8 cellular contexts compared by ENCODE assay signal in genomic region chr19:1094655-1094977, GRCh38. TPM values are rescaled to one million over a fixed set of nuclear protein-coding genes. Genes with fewer than 3 reads are reported as not detected.
DNase-seq lines count a peak whose midpoint lies in the region; ATAC-seq, FAIRE-seq and TF ChIP-seq lines count a peak whose summit lies in the region.

No MANE protein-coding gene starts in this region.

- no peak for DNase-seq in CD8-positive, alpha-beta memory T cell
- DNase-seq in PC-3: no peak
- no peak for DNase-seq in endothelial cell of umbilical vein (ENCODE audit: low read depth, low spot score)
- DNase-seq in NCI-H128 (lab: John Stamatoyannopoulos, UW; ENCODE audit: unreplicated experiment): no peak
- no peak for DNase-seq in GOT3 (lab: John Stamatoyannopoulos, UW)

- H3K27me3 ChIP-seq in CD8-positive, alpha-beta memory T cell (ENCODE audit: insufficient read depth, low read length, poor library complexity, severe bottlenecking): no peaks in the 10 kb centered on the region
- H3K27me3 ChIP-seq in PC-3 (ENCODE audit: low read length): no peaks in the 10 kb centered on the region
- no peaks in the 10 kb centered on the region for H3K27me3 ChIP-seq in endothelial cell of umbilical vein (ENCODE audit: control insufficient read depth in 2 of 2, insufficient read depth in 2 of 2, low read length in 2 of 2)
- H3K27me3 ChIP-seq in neutrophil: no peaks in the 10 kb centered on the region

- ATAC-seq in PC-3 (no peak), HG02623 (IDR thresholded peaks at IDR 0.05; ENCODE audit: unreplicated experiment) (no peak), GM18868 (IDR thresholded peaks at IDR 0.05; ENCODE audit: unreplicated experiment) (no peak)

- H3K9ac ChIP-seq in PC-3 (ENCODE audit: low read length) (peak overlapping the region; percentile 91), endothelial cell of umbilical vein (replicated peaks; ENCODE audit: extremely low read depth, insufficient read depth, low read length) (peak overlapping the region; percentile 85)

- peak overlapping the region; percentile 85 to 98 (median 89) for H3K4me3 Mint-ChIP-seq in CD8-positive, alpha-beta memory T cell

- peak overlapping the region in 7 of 8 donors; percentile 63 to 98 (median 84) for H3K27ac Mint-ChIP-seq in CD8-positive, alpha-beta memory T cell

- no peaks in the 10 kb centered on the region for H3K9me3 Mint-ChIP-seq in CD8-positive, alpha-beta memory T cell

- no peaks in the 10 kb centered on the region for H3K9me1 ChIP-seq in endothelial cell of umbilical vein (replicated peaks; ENCODE audit: control insufficient read depth, extremely low read depth, insufficient read depth, low read length)

- peaks cover 0 to 35% (median 0%) of the 10 kb centered on the region in 3 donors for H3K36me3 Mint-ChIP-seq in CD8-positive, alpha-beta memory T cell

- H3K4me2 ChIP-seq in PC-3 (ENCODE audit: low read length) (peak overlapping the region; percentile 98), endothelial cell of umbilical vein (ENCODE audit: insufficient read depth, low read length) (peak overlapping the region; percentile 85)

- H3K27me3 Mint-ChIP-seq in CD8-positive, alpha-beta memory T cell: peaks cover 0 to 2% of the 10 kb centered on the region in 2 donors

- H2AFZ ChIP-seq in PC-3 (ENCODE audit: low read length) (no peak overlapping the region), endothelial cell of umbilical vein (ENCODE audit: low read depth, low read length) (no peak overlapping the region)

- TF ChIP-seq CTCF in PC-3 (conservative IDR thresholded peaks at IDR 0.05; ENCODE audit: low read depth, low read length) (no peak), endothelial cell of umbilical vein (IDR thresholded peaks at IDR 0.05; ENCODE audit: extremely low read depth in 1 of 2, insufficient read depth in 1 of 2, low read depth in 1 of 2, low read length in 2 of 2) (no peak), neutrophil (IDR thresholded peaks at IDR 0.05) (no peak)

- H3K79me2 ChIP-seq in PC-3 (ENCODE audit: low read length): peaks cover 30% of the 10 kb centered on the region
- H3K79me2 ChIP-seq in endothelial cell of umbilical vein (ENCODE audit: control insufficient read depth, insufficient read depth, low read length): peaks cover 22% of the 10 kb centered on the region

- no peak for TF ChIP-seq POLR2A in endothelial cell of umbilical vein (IDR thresholded peaks at IDR 0.05; ENCODE audit: low read depth, low read length)

- BruUV-seq in PC-3 (replicated peaks; lab: Mats Ljungman, UMichigan) (no TSS peak), endothelial cell of umbilical vein (replicated peaks; lab: Mats Ljungman, UMichigan) (no TSS peak)

- no peak for FAIRE-seq in endothelial cell of umbilical vein (lab: Jason Lieb, UNC)

- intact Hi-C loops in PC-3 (cut with micrococcal nuclease) (no loop called here), endothelial cell of umbilical vein (cut with micrococcal nuclease) (loop anchor here (2.0 kb wide), 2 partner anchors 28 to 54 kb away; partner anchors contain the start of genes ABCA7 and ARHGAP45)

- CTCF ChIA-PET in CD8-positive, alpha-beta memory T cell (lab: Charles Lee): interaction anchor here (1.1 to 2.6 kb wide), 6 partner anchors 8 to 75 kb away, joined by 3 to 11 read pairs (median 3); no protein-coding TSS in a partner anchor
- CTCF ChIA-PET in PC-3 (lab: Charles Lee): no interaction called here
- CTCF ChIA-PET in endothelial cell of umbilical vein (lab: Charles Lee): interaction anchor here (1.9 kb wide), 1 partner anchor 30 kb away, joined by 6 read pairs; no protein-coding TSS in a partner anchor

- peaks cover 10% of the 10 kb centered on the region; the same call in 1 of the 2 replicates for H4K20me1 ChIP-seq in PC-3 (ENCODE audit: low read length)
- H4K20me1 ChIP-seq in endothelial cell of umbilical vein (replicated peaks; ENCODE audit: control insufficient read depth, extremely low read depth, insufficient read depth, low read length): no peaks in the 10 kb centered on the region

- peak overlapping the region; percentile 59 for H3K27ac ChIP-seq in CD8-positive, alpha-beta memory T cell (ENCODE audit: low read depth, low read length)
- no peak overlapping the region for H3K27ac ChIP-seq in PC-3 (ENCODE audit: low read length)
- peak overlapping the region; percentile 25 for H3K27ac ChIP-seq in endothelial cell of umbilical vein (ENCODE audit: insufficient read depth, low read depth, low read length)
- H3K27ac ChIP-seq in neutrophil: peak overlapping the region; percentile 68

- peaks cover 35% of the 10 kb centered on the region for H3K4me1 ChIP-seq in CD8-positive, alpha-beta memory T cell (ENCODE audit: insufficient read depth, low read length)
- H3K4me1 ChIP-seq in PC-3 (ENCODE audit: insufficient read depth, low read length): peaks cover 29% of the 10 kb centered on the region
- H3K4me1 ChIP-seq in endothelial cell of umbilical vein (ENCODE audit: control insufficient read depth, extremely low read depth, insufficient read depth, low read length): peaks cover 10% of the 10 kb centered on the region
- peaks cover 44 to 54% of the 10 kb centered on the region in 2 experiments for H3K4me1 ChIP-seq in neutrophil (ENCODE audit: control insufficient read depth in 1 of 2, insufficient read depth in 1 of 2, low read depth in 1 of 2, low read length in 1 of 2)

- no peaks in the 10 kb centered on the region for H3K9me3 ChIP-seq in CD8-positive, alpha-beta memory T cell (ENCODE audit: low read length)
- H3K9me3 ChIP-seq in PC-3 (ENCODE audit: low read length): no peaks in the 10 kb centered on the region
- no peaks in the 10 kb centered on the region for H3K9me3 ChIP-seq in endothelial cell of umbilical vein (replicated peaks; ENCODE audit: control insufficient read depth, insufficient read depth, low read length)
- no peaks in the 10 kb centered on the region for H3K9me3 ChIP-seq in neutrophil

- H3K4me1 Mint-ChIP-seq in CD8-positive, alpha-beta memory T cell: peaks cover 34 to 57% (median 38%) of the 10 kb centered on the region in 3 donors

- POLR2A ChIA-PET in CD8-positive, alpha-beta memory T cell (lab: Charles Lee): interaction anchor here (0.5 to 3.4 kb wide), 10 partner anchors 9 to 69 kb away, joined by 3 to 12 read pairs (median 5); partner anchors contain the start of genes ABCA7, ARHGAP45 and GPX4
- POLR2A ChIA-PET in PC-3 (lab: Charles Lee; ENCODE audit: unreplicated experiment): no interaction called here
- POLR2A ChIA-PET in endothelial cell of umbilical vein (lab: Charles Lee): no interaction called here

- dilution Hi-C loops in endothelial cell of umbilical vein (cut with MboI; ENCODE audit: extremely low pct_ligation_motif_present, low sequenced_read_pairs): no loop called here

- H3K4me3 ChIP-seq in CD8-positive, alpha-beta memory T cell (ENCODE audit: low read length): peak overlapping the region; percentile 84
- H3K4me3 ChIP-seq in PC-3 (ENCODE audit: low read length): peak overlapping the region; percentile 93
- peak overlapping the region; percentile 82 to 93 (median 87) for H3K4me3 ChIP-seq in endothelial cell of umbilical vein (replicated peaks in 1 of 3; ENCODE audit: insufficient read depth in 1 of 3, low read depth in 1 of 3, low read length in 3 of 3)
- peak overlapping the region; percentile 74 to 95 for H3K4me3 ChIP-seq in neutrophil (ENCODE audit: low read depth in 1 of 2, low read length in 1 of 2)

- H3K36me3 ChIP-seq in CD8-positive, alpha-beta memory T cell (ENCODE audit: insufficient read depth, low read length): peaks cover 14% of the 10 kb centered on the region
- H3K36me3 ChIP-seq in PC-3 (ENCODE audit: low read depth, low read length) (no peaks in the 10 kb centered on the region), endothelial cell of umbilical vein (ENCODE audit: control insufficient read depth in 2 of 2, extremely low read depth in 1 of 2, insufficient read depth in 2 of 2, low read length in 2 of 2) (peaks cover 0 to 12% of the 10 kb centered on the region in 2 experiments), neutrophil (peaks cover 18% of the 10 kb centered on the region)

- H3F3A ChIP-seq in PC-3 (ENCODE audit: low read length, unreplicated experiment): peaks cover 4% of the 10 kb centered on the region

- H3K9me2 ChIP-seq in PC-3 (replicated peaks; ENCODE audit: low read length): no peaks in the 10 kb centered on the region

RNA-seq across cellular contexts. Expression of gene POLR2E, which starts 0.6 kb away (rescaled TPM):
- total RNA-seq in CD8-positive, alpha-beta memory T cell: 100 to 1,000 TPM; 270 to 278 TPM
- 249 TPM for polyA plus RNA-seq in CD8-positive, alpha-beta memory T cell
- 335 and 375 TPM in 2 replicates for total RNA-seq in PC-3 (2014; rRNA removed)
- total RNA-seq in endothelial cell of umbilical vein: 252 and 272 TPM in 2 replicates
- polyA plus RNA-seq in endothelial cell of umbilical vein: 344 and 394 TPM in 2 replicates
- polyA plus RNA-seq in endothelial cell of umbilical vein (2011; cell fraction: cytosol; rRNA removed): 254 and 274 TPM in 2 replicates
- polyA plus RNA-seq in endothelial cell of umbilical vein (2011; cell fraction: nucleus; rRNA removed): 109 and 111 TPM in 2 replicates
- 277 and 310 TPM in 2 replicates for polyA plus RNA-seq in endothelial cell of umbilical vein (2012)
- polyA minus RNA-seq in endothelial cell of umbilical vein: 122 and 222 TPM in 2 replicates
- 139 TPM for polyA minus RNA-seq in endothelial cell of umbilical vein (2011; cell fraction: cytosol; rRNA and poly(A)+ RNA removed)
- polyA minus RNA-seq in endothelial cell of umbilical vein (2011; cell fraction: nucleus; rRNA and poly(A)+ RNA removed): 26.3 and 52.1 TPM in 2 replicates

RNA-seq across cellular contexts. Expression of gene GPX4, which starts 9.2 kb away (rescaled TPM):
- total RNA-seq in CD8-positive, alpha-beta memory T cell: 100 to 1,000 TPM; 222 TPM
- polyA plus RNA-seq in CD8-positive, alpha-beta memory T cell: 373 TPM
- total RNA-seq in PC-3 (2014; rRNA removed) (517 and 644 TPM in 2 replicates), endothelial cell of umbilical vein (445 and 469 TPM in 2 replicates)
- polyA plus RNA-seq in endothelial cell of umbilical vein: 1,136 and 1,398 TPM in 2 replicates
- polyA plus RNA-seq in endothelial cell of umbilical vein (2011; cell fraction: cytosol; rRNA removed): 825 and 1,039 TPM in 2 replicates
- 456 and 562 TPM in 2 replicates for polyA plus RNA-seq in endothelial cell of umbilical vein (2011; cell fraction: nucleus; rRNA removed)
- polyA plus RNA-seq in endothelial cell of umbilical vein (2012): 559 and 749 TPM in 2 replicates
- 420 and 486 TPM in 2 replicates for polyA minus RNA-seq in endothelial cell of umbilical vein
- 218 TPM for polyA minus RNA-seq in endothelial cell of umbilical vein (2011; cell fraction: cytosol; rRNA and poly(A)+ RNA removed)
- polyA minus RNA-seq in endothelial cell of umbilical vein (2011; cell fraction: nucleus; rRNA and poly(A)+ RNA removed): 51.2 and 82.1 TPM in 2 replicates

RNA-seq across cellular contexts. Expression of gene ARHGAP45, which starts 27.6 kb away (rescaled TPM):
- total RNA-seq in CD8-positive, alpha-beta memory T cell: 100 to 1,000 TPM; 212 to 220 TPM
- 478 TPM for polyA plus RNA-seq in CD8-positive, alpha-beta memory T cell
- 45.3 and 68.4 TPM in 2 replicates for total RNA-seq in PC-3 (2014; rRNA removed)
- 10.4 and 12.5 TPM in 2 replicates for total RNA-seq in endothelial cell of umbilical vein
- 6.9 and 7.5 TPM in 2 replicates for polyA plus RNA-seq in endothelial cell of umbilical vein
- 4.0 and 4.3 TPM in 2 replicates for polyA plus RNA-seq in endothelial cell of umbilical vein (2011; cell fraction: cytosol; rRNA removed)
- polyA plus RNA-seq in endothelial cell of umbilical vein (2011; cell fraction: nucleus; rRNA removed): 7.1 and 9.4 TPM in 2 replicates
- 8.3 TPM in 2 replicates for polyA plus RNA-seq in endothelial cell of umbilical vein (2012)
- polyA minus RNA-seq in endothelial cell of umbilical vein: 3.2 and 4.9 TPM in 2 replicates
- 22.9 TPM for polyA minus RNA-seq in endothelial cell of umbilical vein (2011; cell fraction: cytosol; rRNA and poly(A)+ RNA removed)
- 1.6 and 4.6 TPM in 2 replicates for polyA minus RNA-seq in endothelial cell of umbilical vein (2011; cell fraction: nucleus; rRNA and poly(A)+ RNA removed)

RNA-seq across cellular contexts. Expression of gene ABCA7, which starts 54.7 kb away (rescaled TPM):
- total RNA-seq in CD8-positive, alpha-beta memory T cell: 10 to 100 TPM; 33.8 to 39.5 TPM
- polyA plus RNA-seq in CD8-positive, alpha-beta memory T cell: 14.1 TPM
- 27.3 and 31.3 TPM in 2 replicates for total RNA-seq in PC-3 (2014; rRNA removed)
- total RNA-seq in endothelial cell of umbilical vein: 9.8 and 11.0 TPM in 2 replicates
- polyA plus RNA-seq in endothelial cell of umbilical vein: 4.9 and 5.7 TPM in 2 replicates
- 1.7 and 2.9 TPM in 2 replicates for polyA plus RNA-seq in endothelial cell of umbilical vein (2011; cell fraction: cytosol; rRNA removed)
- 25.2 and 29.3 TPM in 2 replicates for polyA plus RNA-seq in endothelial cell of umbilical vein (2011; cell fraction: nucleus; rRNA removed)
- polyA plus RNA-seq in endothelial cell of umbilical vein (2012): 5.0 and 7.1 TPM in 2 replicates
- 4.2 and 7.0 TPM in 2 replicates for polyA minus RNA-seq in endothelial cell of umbilical vein
- 15.1 TPM for polyA minus RNA-seq in endothelial cell of umbilical vein (2011; cell fraction: cytosol; rRNA and poly(A)+ RNA removed)
- 7.5 and 13.3 TPM in 2 replicates for polyA minus RNA-seq in endothelial cell of umbilical vein (2011; cell fraction: nucleus; rRNA and poly(A)+ RNA removed)
